Comparison of ENCODE assay signal across 7 cellular contexts in the genomic region with DNA sequence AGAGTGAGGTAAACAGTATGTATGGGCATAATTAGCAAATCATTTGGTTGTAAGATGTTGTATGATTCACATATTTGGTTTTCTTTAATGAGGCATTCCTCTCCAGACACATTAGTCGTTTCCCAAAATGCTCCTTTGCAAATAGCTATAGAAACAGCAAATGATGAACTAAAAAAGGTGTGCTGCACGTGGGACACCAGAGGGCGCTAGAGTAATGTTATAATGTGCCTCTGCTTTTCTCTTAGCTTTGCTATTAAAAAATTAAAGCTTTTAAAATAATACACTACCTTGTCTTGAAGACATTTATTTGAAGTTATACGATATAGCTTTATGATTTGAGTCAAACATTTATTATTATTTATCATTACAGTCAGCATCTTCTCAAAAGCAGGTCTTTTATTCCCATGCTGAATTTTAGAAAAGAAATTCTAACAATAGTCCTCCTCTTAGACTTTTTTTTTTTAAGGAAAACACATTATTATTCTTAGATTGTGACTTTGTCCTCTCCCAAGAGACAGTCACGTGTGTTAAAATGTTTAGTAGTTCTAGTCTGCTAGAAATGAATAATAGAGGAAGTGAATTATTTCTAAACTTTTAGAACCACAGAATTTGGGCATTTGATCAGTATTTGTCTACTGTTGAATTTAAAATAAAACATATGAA.
A peak's percentile ranks its signal among the peaks of the same experiment; 100 is the strongest.
DNase-seq lines count a peak whose midpoint lies in the region; ATAC-seq, FAIRE-seq and TF ChIP-seq lines count a peak whose summit lies in the region.

No MANE protein-coding gene starts in this region.

- H3K9me3 ChIP-seq in heart right ventricle (no peaks in the 10 kb centered on the region), sigmoid colon (no peaks in the 10 kb centered on the region)

- no peaks in the 10 kb centered on the region for H3K9me3 Mint-ChIP-seq in activated naive CD8-positive, alpha-beta T cell treated with anti-CD3 and anti-CD28 coated beads for 36 hours

- no peaks in the 10 kb centered on the region for H3K27me3 Mint-ChIP-seq in activated naive CD8-positive, alpha-beta T cell treated with anti-CD3 and anti-CD28 coated beads for 36 hours

- DNase-seq in GM06990 (ENCODE audit: extremely low read depth, insufficient read length) (no peak), KBM-7 (peak; percentile 57), RCC 7860 (ENCODE audit: low spot score) (peak; percentile 24), heart right ventricle (peak in 1 of 2 donors; percentile 76), sigmoid colon (no peak), posterior vena cava (ENCODE audit: low spot score) (no peak)
- peak; percentile 6 for DNase-seq in activated naive CD8-positive, alpha-beta T cell treated with anti-CD3 and anti-CD28 coated beads for 36 hours

- no peak for TF ChIP-seq POLR2A in sigmoid colon (IDR thresholded peaks at IDR 0.05)

- no peak overlapping the region for H3K4me3 ChIP-seq in GM06990 (replicated peaks; ENCODE audit: low read depth, low read length)
- no peak overlapping the region for H3K4me3 ChIP-seq in heart right ventricle
- no peak overlapping the region for H3K4me3 ChIP-seq in sigmoid colon

- no peaks in the 10 kb centered on the region for H3K4me1 Mint-ChIP-seq in activated naive CD8-positive, alpha-beta T cell treated with anti-CD3 and anti-CD28 coated beads for 36 hours

- in situ Hi-C loops in KBM-7 (cut with MboI; ENCODE audit: low pct_unique_long_range_greater_than_20kb, low sequenced_read_pairs): no loop called here

- H3K36me3 ChIP-seq in GM06990 (ENCODE audit: control insufficient read depth, insufficient read depth, low read length) (no peaks in the 10 kb centered on the region; the same call in 1 of the 2 replicates), heart right ventricle (no peaks in the 10 kb centered on the region), sigmoid colon (no peaks in the 10 kb centered on the region)

- 2 to 3% methylated on average over 5 of the region's 5 CpGs for WGBS in heart right ventricle, 2 donors
- WGBS in sigmoid colon, 2 donors: 1 to 2% methylated on average over 5 of the region's 5 CpGs

- intact Hi-C loops in heart right ventricle (cut with DNase I): loop anchor here in 9 of 10 donors (2.0 to 10.0 kb wide), 7 partner anchors 57 to 405 kb away; a partner anchor contains a TSS
- intact Hi-C loops in sigmoid colon (cut with DNase I): loop anchor here (2.0 to 5.0 kb wide), 3 partner anchors 107 to 672 kb away; no protein-coding TSS in a partner anchor
- intact Hi-C loops in posterior vena cava (cut with DNase I): loop anchor here (10.0 kb wide), 2 partner anchors 105 to 395 kb away; no protein-coding TSS in a partner anchor

- FAIRE-seq in RCC 7860 (lab: Jason Lieb, UNC): peak; percentile 69

- no peak overlapping the region for H3K27ac Mint-ChIP-seq in activated naive CD8-positive, alpha-beta T cell treated with anti-CD3 and anti-CD28 coated beads for 36 hours

- H3K4me1 ChIP-seq in heart right ventricle (peaks cover 7 to 66% (median 56%) of the 10 kb centered on the region in 9 donors), sigmoid colon (no peaks in the 10 kb centered on the region)

- H3K27me3 ChIP-seq in GM06990 (replicated peaks; ENCODE audit: control insufficient read depth, insufficient read depth, low read length) (no peaks in the 10 kb centered on the region), heart right ventricle (no peaks in the 10 kb centered on the region), sigmoid colon (no peaks in the 10 kb centered on the region)

- no peak for TF ChIP-seq EP300 in sigmoid colon (IDR thresholded peaks at IDR 0.05)

- no peaks in the 10 kb centered on the region for H3K36me3 Mint-ChIP-seq in activated naive CD8-positive, alpha-beta T cell treated with anti-CD3 and anti-CD28 coated beads for 36 hours

- H3K27ac ChIP-seq in heart right ventricle (peak overlapping the region in 6 of 10 donors; percentile 29 to 67 (median 34)), sigmoid colon (no peak overlapping the region)

- ATAC-seq in heart right ventricle: peak in 7 of 8 donors; percentile 25 to 70 (median 54)

- no peak overlapping the region for H3K4me3 Mint-ChIP-seq in activated naive CD8-positive, alpha-beta T cell treated with anti-CD3 and anti-CD28 coated beads for 36 hours

- TF ChIP-seq CTCF in GM06990 (IDR thresholded peaks at IDR 0.05; ENCODE audit: insufficient read depth, low read length, poor library complexity, severe bottlenecking) (peak; percentile 77), heart right ventricle (IDR thresholded peaks at IDR 0.05) (peak; percentile 78 to 96 (median 91)), sigmoid colon (IDR thresholded peaks at IDR 0.05) (peak; percentile 45 to 89 (median 75))

Comparison
In these comparisons a context has a peak if more than half of its experiments do, and no peak if none do; other contexts are left out.
1. DNase-seq: peak in KBM-7 (single experiment), RCC 7860 (single experiment) and activated naive CD8-positive, alpha-beta T cell treated with anti-CD3 and anti-CD28 coated beads for 36 hours (single experiment); none in GM06990 (single experiment), sigmoid colon (single experiment) and posterior vena cava (single experiment).
2. H3K27ac ChIP-seq: peak in heart right ventricle (6 of 10); none in sigmoid colon (0 of 4).
3. Peak in every context shown above with its lines, with median percentiles within 50 percentile points of each other: CTCF ChIP-seq.